8 cellular contexts compared by ENCODE assay signal in genomic region chr17:75113798-75114551, GRCh38. TPM values are rescaled to one million over a fixed set of nuclear protein-coding genes. Genes with fewer than 3 reads are reported as not detected.
DNase-seq lines count a peak whose midpoint lies in the region; ATAC-seq and TF ChIP-seq lines count a peak whose summit lies in the region.

No MANE protein-coding gene starts in this region.

- H3K9me3 ChIP-seq in colonic mucosa (no peaks in the 10 kb centered on the region), liver (ENCODE audit: control insufficient read depth in 4 of 4, low read length in 3 of 4) (no peaks in the 10 kb centered on the region)

- TF ChIP-seq CTCF in colonic mucosa (IDR thresholded peaks at IDR 0.05) (peak; percentile 96), liver (IDR thresholded peaks at IDR 0.05; ENCODE audit: low read depth, low read length, missing input control) (peak; percentile 96)

- ATAC-seq in HG03439 (IDR thresholded peaks at IDR 0.05; ENCODE audit: unreplicated experiment) (peak; percentile 51), GM18520 (IDR thresholded peaks at IDR 0.05; ENCODE audit: unreplicated experiment) (no peak)
- peak; percentile 74 for ATAC-seq in activated CD4-positive, alpha-beta T cell treated with anti-CD3 and anti-CD28 coated beads for 36 hours

- CTCF ChIA-PET in activated CD4-positive, alpha-beta T cell treated with anti-CD3 and anti-CD28 coated beads for 36 hours (lab: Charles Lee): interaction anchor here (0.5 to 7.6 kb wide), 79 partner anchors 9 to 520 kb away, joined by 3 to 154 read pairs (median 5); partner anchors contain the start of genes FDXR, GGA3, GRIN2C and JPT1

- H3K4me3 Mint-ChIP-seq in activated CD4-positive, alpha-beta T cell treated with anti-CD3 and anti-CD28 coated beads for 36 hours: peak overlapping the region; percentile 70

- H3K36me3 Mint-ChIP-seq in activated CD4-positive, alpha-beta T cell treated with anti-CD3 and anti-CD28 coated beads for 36 hours (ENCODE audit: low read depth): peaks cover 18% of the 10 kb centered on the region

- WGBS in liver: 5% methylated on average over 22 of the region's 22 CpGs

- intact Hi-C loops in activated CD4-positive, alpha-beta T cell treated with anti-CD3 and anti-CD28 coated beads for 36 hours (cut with DNase I, micrococcal nuclease): loop anchor here (1.0 to 5.0 kb wide), 13 partner anchors 17 to 403 kb away; partner anchors contain the start of genes JPT1 (in 2 of the 2), NT5C (in 2 of the 2), ATP5PD (in 1 of the 2) and CASKIN2 (in 1 of the 2)
- intact Hi-C loops in colonic mucosa (cut with DNase I): loop anchor here (1.0 to 5.0 kb wide), 3 partner anchors 17 to 88 kb away; partner anchors contain the start of gene NT5C

- H3K27me3 ChIP-seq in colonic mucosa (no peaks in the 10 kb centered on the region), liver (ENCODE audit: control insufficient read depth in 4 of 4, insufficient read depth in 4 of 4, low read length in 3 of 4) (no peaks in the 10 kb centered on the region)

- TF ChIP-seq RAD21 in liver (IDR thresholded peaks at IDR 0.05): peak; percentile 95 to 97

- H3K27ac Mint-ChIP-seq in activated CD4-positive, alpha-beta T cell treated with anti-CD3 and anti-CD28 coated beads for 36 hours: peak overlapping the region; percentile 86

- H3K4me1 Mint-ChIP-seq in activated CD4-positive, alpha-beta T cell treated with anti-CD3 and anti-CD28 coated beads for 36 hours: peaks cover 30% of the 10 kb centered on the region

- H3K27ac ChIP-seq in colonic mucosa (peak overlapping the region; percentile 87), liver (ENCODE audit: low read depth in 1 of 2, low read length in 2 of 2) (peak overlapping the region; percentile 40 to 71)

- POLR2A ChIA-PET in activated CD4-positive, alpha-beta T cell treated with anti-CD3 and anti-CD28 coated beads for 36 hours (lab: Charles Lee): interaction anchor here (0.5 to 1.7 kb wide), 17 partner anchors 9 to 241 kb away, joined by 3 to 10 read pairs (median 4); partner anchors contain the start of genes FDXR, GGA3, JPT1 and MRPS7

- DNase-seq in EL (peak; percentile 91), NCI-H524 (lab: John Stamatoyannopoulos, UW) (peak; percentile 69 to 94), colonic mucosa (peak; percentile 96)
- peak; percentile 95 for DNase-seq in activated CD4-positive, alpha-beta T cell treated with anti-CD3 and anti-CD28 coated beads for 36 hours
- DNase-seq in stimulated activated CD4-positive, alpha-beta T cell treated with anti-CD3 and anti-CD28 coated beads, Interleukin-2, amount 100 ng/mL, for 48 hours: peak; percentile 91 to 92

- H3K27me3 Mint-ChIP-seq in activated CD4-positive, alpha-beta T cell treated with anti-CD3 and anti-CD28 coated beads for 36 hours: no peaks in the 10 kb centered on the region

- no peaks in the 10 kb centered on the region for H3K36me3 ChIP-seq in colonic mucosa
- H3K36me3 ChIP-seq in liver (ENCODE audit: control insufficient read depth in 4 of 4, insufficient read depth in 3 of 4, low read depth in 1 of 4, low read length in 3 of 4): no peaks in the 10 kb centered on the region

- H3K4me3 ChIP-seq in colonic mucosa (peak overlapping the region; percentile 44), liver (ENCODE audit: low read depth in 1 of 3, low read length in 3 of 3) (peak overlapping the region in 2 of 3 donors; percentile 35 to 48)

- H3K4me1 ChIP-seq in colonic mucosa (peaks cover 9% of the 10 kb centered on the region), liver (ENCODE audit: control insufficient read depth in 4 of 4, insufficient read depth in 4 of 4, low read length in 3 of 4) (peaks cover 8 to 38% (median 28%) of the 10 kb centered on the region in 4 donors)

- H3K9ac ChIP-seq in colonic mucosa (ENCODE audit: low read depth in 2 of 2, low read length in 2 of 2): peak overlapping the region; percentile 74 to 93
- H3K9ac ChIP-seq in liver (ENCODE audit: low read depth in 1 of 2, low read length in 2 of 2): peak overlapping the region in 1 of 2 donors; percentile 20

- no peaks in the 10 kb centered on the region for H3K9me3 Mint-ChIP-seq in activated CD4-positive, alpha-beta T cell treated with anti-CD3 and anti-CD28 coated beads for 36 hours (ENCODE audit: low read depth)

TF ChIP-seq in liver, 16 proteins besides CTCF, POLR2A, EP300 and RAD21:
- TF ChIP-seq RXRA (IDR thresholded peaks at IDR 0.05): peak in 1 of 2 donors; percentile 49
- no peak for TF ChIP-seq TAF1 (conservative IDR thresholded peaks at IDR 0.05)
- no peak for TF ChIP-seq HNF4G (IDR thresholded peaks at IDR 0.05)
- TF ChIP-seq GABPA (IDR thresholded peaks at IDR 0.05 in 1 of 2, conservative IDR thresholded peaks at IDR 0.05 in 1 of 2): peak in 1 of 2 donors; percentile 38
- TF ChIP-seq HNF4A (conservative IDR thresholded peaks at IDR 0.05): peak in 1 of 2 donors; percentile 28
- TF ChIP-seq YY1 (IDR thresholded peaks at IDR 0.05): peak; percentile 12
- TF ChIP-seq REST (IDR thresholded peaks at IDR 0.05): no peak
- peak; percentile 19 for TF ChIP-seq SP1 (IDR thresholded peaks at IDR 0.05)
- peak in 1 of 2 donors; percentile 50 for TF ChIP-seq EGR1 (IDR thresholded peaks at IDR 0.05; ENCODE audit: low read depth in 2 of 2)
- peak; percentile 50 for TF ChIP-seq MAX (IDR thresholded peaks at IDR 0.05)
- TF ChIP-seq NR2F2 (IDR thresholded peaks at IDR 0.05): peak; percentile 26

RNA-seq across cellular contexts. Expression of gene ARMC7, which starts 4.2 kb away (rescaled TPM):
- 1 to 10 TPM; 6.7 to 7.7 TPM for total RNA-seq in activated CD4-positive, alpha-beta T cell treated with anti-CD3 and anti-CD28 coated beads for 36 hours
- total RNA-seq in colonic mucosa (10 to 100 TPM; 20.5 to 20.7 TPM), liver (1 to 10 TPM; 1.7 to 3.1 TPM)
- polyA plus RNA-seq in liver: 1 to 10 TPM; 4.3 to 6.6 TPM

RNA-seq across cellular contexts. Expression of gene NT5C, which starts 17.6 kb away (rescaled TPM):
- 10 to 100 TPM; 51.7 to 61.5 TPM for total RNA-seq in activated CD4-positive, alpha-beta T cell treated with anti-CD3 and anti-CD28 coated beads for 36 hours
- total RNA-seq in colonic mucosa (10 to 100 TPM; 72.3 to 94.9 TPM), liver (10 to 100 TPM; 13.6 to 27.2 TPM)
- polyA plus RNA-seq in liver: 10 to 100 TPM; 22.5 to 26.4 TPM

RNA-seq across cellular contexts. Expression of gene SLC16A5, which starts 26.2 kb away (rescaled TPM):
- total RNA-seq in activated CD4-positive, alpha-beta T cell treated with anti-CD3 and anti-CD28 coated beads for 36 hours: 1 to 10 TPM; 6.0 to 6.5 TPM
- total RNA-seq in colonic mucosa (10 to 100 TPM; 19.4 to 50.1 TPM), liver (1 to 10 TPM; 3.0 to 4.5 TPM)
- 1 to 10 TPM; 1.0 to 2.1 TPM for polyA plus RNA-seq in liver

RNA-seq across cellular contexts. Expression of gene JPT1, which starts 40.3 kb away (rescaled TPM):
- total RNA-seq in activated CD4-positive, alpha-beta T cell treated with anti-CD3 and anti-CD28 coated beads for 36 hours: 100 to 1,000 TPM; 234 to 238 TPM
- total RNA-seq in colonic mucosa (100 to 1,000 TPM; 227 to 367 TPM), liver (10 to 100 TPM; 20.5 to 47.8 TPM)
- 10 to 100 TPM; 41.1 to 46.8 TPM for polyA plus RNA-seq in liver
